In the genomic region with DNA sequence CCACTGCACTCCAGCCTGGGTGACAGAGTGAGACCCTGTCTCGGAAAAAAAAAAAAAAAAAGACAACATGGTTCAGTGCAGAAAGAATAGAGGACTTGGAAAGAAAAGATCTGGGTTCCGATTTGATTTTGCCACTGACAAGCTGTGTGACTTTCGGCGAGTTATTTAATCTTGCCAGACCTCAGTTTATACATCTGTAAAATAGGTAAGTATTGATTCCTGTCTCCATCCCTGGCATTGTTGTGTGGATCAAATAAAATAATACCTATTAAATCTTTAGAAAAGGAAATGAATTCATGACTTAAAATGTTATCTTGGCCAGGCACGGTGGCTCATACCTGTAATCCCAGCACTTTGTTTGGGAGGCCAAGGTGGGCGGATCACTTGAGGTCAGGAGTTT, we compare ENCODE assay signal across 30 cellular contexts.
"Had no signal": no experiment of that assay in that cellular context is flagged by ENCODE, and none has a peak within 500 bp of the region (broad histone marks: within the 10 kb centered on the region; RNA-seq: fewer than 3 reads in every experiment).

No MANE protein-coding gene starts in this region.

- FAIRE-seq: endometrium, frontal cortex, islet of Langerhans had no signal

- H3K9me3 Mint-ChIP-seq: activated CD4-positive, alpha-beta memory T cell treated with anti-CD3 and anti-CD28 coated beads, Interleukin-2, amount 10 ng/mL, durations not matched to agents 7 days and 5 days; activated naive CD4-positive, alpha-beta T cell treated with anti-CD3 and anti-CD28 coated beads, Interleukin-2, amount 10 ng/mL, durations not matched to agents 7 days and 5 days; activated naive CD8-positive, alpha-beta T cell treated with anti-CD3 and anti-CD28 coated beads, Interleukin-2, amount 10 ng/mL, durations not matched to agents 7 days and 5 days; brain; nephron; T-helper 1 cell treated with Interleukin-12 subunit alpha and Interleukin-12 subunit beta and Interleukin-4 antibody, amounts not matched to agents 30 μg/mL and 1 μg/mL, for 36 hours had no signal

- H3K4me3 ChIP-seq: ascending aorta, cardiac muscle cell, left lung, lower lobe of right lung, skin epidermis, thyroid gland, upper lobe of left lung, vagina had no signal

- H3K4me3 Mint-ChIP-seq: activated CD4-positive, alpha-beta memory T cell treated with anti-CD3 and anti-CD28 coated beads, Interleukin-2, amount 10 ng/mL, durations not matched to agents 7 days and 5 days; activated naive CD4-positive, alpha-beta T cell treated with anti-CD3 and anti-CD28 coated beads, Interleukin-2, amount 10 ng/mL, durations not matched to agents 7 days and 5 days; brain; nephron; stimulated activated memory B cell treated with anti-CD40 and anti-IgM and Interleukin-4, amounts not matched to agents 10 μg/mL and 1 μg/mL and 100 μg/mL, for 72 hours; stimulated activated naive CD8-positive, alpha-beta T cell treated with anti-CD3 and anti-CD28 coated beads, Interleukin-15, amount 100 ng/mL, for 72 hours; T-helper 1 cell treated with Interleukin-12 subunit alpha and Interleukin-12 subunit beta and Interleukin-4 antibody, amounts not matched to agents 30 μg/mL and 1 μg/mL, for 36 hours had no signal

- H3K27ac Mint-ChIP-seq: brain; stimulated activated memory B cell treated with anti-CD40 and anti-IgM and Interleukin-4, amounts not matched to agents 10 μg/mL and 1 μg/mL and 100 μg/mL, for 72 hours had no signal

- DNase-seq: activated CD4-positive, alpha-beta T cell treated with anti-CD3 and anti-CD28 coated beads for 48 hours; activated gamma-delta T cell; activated naive CD8-positive, alpha-beta T cell treated with anti-CD3 and anti-CD28 coated beads, Interleukin-2, amount 10 ng/mL, durations not matched to agents 7 days and 5 days; activated T-cell treated with anti-CD3 and anti-CD28 coated beads, Interleukin-2, amount 50 U/mL, for 1 hour; dermis blood vessel endothelial cell; effector CD4-positive, alpha-beta T cell; left lung; lower lobe of right lung; mesendoderm; stimulated activated CD4-positive, alpha-beta T cell treated with anti-CD3 and anti-CD28 coated beads, Interleukin-4, amount 100 ng/mL, for 24 hours; T1000; thyroid gland; upper lobe of left lung; WERI-Rb-1 had no signal

- H3K27me3 Mint-ChIP-seq: activated CD4-positive, alpha-beta memory T cell treated with anti-CD3 and anti-CD28 coated beads, Interleukin-2, amount 10 ng/mL, durations not matched to agents 7 days and 5 days; activated naive CD4-positive, alpha-beta T cell treated with anti-CD3 and anti-CD28 coated beads, Interleukin-2, amount 10 ng/mL, durations not matched to agents 7 days and 5 days; activated naive CD8-positive, alpha-beta T cell treated with anti-CD3 and anti-CD28 coated beads, Interleukin-2, amount 10 ng/mL, durations not matched to agents 7 days and 5 days; brain; stimulated activated memory B cell treated with anti-CD40 and anti-IgM and Interleukin-4, amounts not matched to agents 10 μg/mL and 1 μg/mL and 100 μg/mL, for 72 hours; stimulated activated naive CD8-positive, alpha-beta T cell treated with anti-CD3 and anti-CD28 coated beads, Interleukin-15, amount 100 ng/mL, for 72 hours had no signal

- H3K27me3 ChIP-seq: ascending aorta, cardiac muscle cell, left lung, neutrophil, thyroid gland, upper lobe of left lung, vagina had no signal

- ATAC-seq: left lung; lower lobe of right lung; sciatic nerve; stimulated activated memory B cell treated with anti-CD40 and anti-IgM and Interleukin-4, amounts not matched to agents 10 μg/mL and 1 μg/mL and 100 μg/mL, for 72 hours had no signal

- H3K9me3 ChIP-seq: ascending aorta, left lung, lower lobe of right lung, neutrophil, thyroid gland, upper lobe of left lung, vagina had no signal

- H3K27ac ChIP-seq: ascending aorta, cardiac muscle cell, left lung, lower lobe of right lung, neutrophil, skin epidermis, thyroid gland, upper lobe of left lung, vagina, WERI-Rb-1 had no signal
